In the genomic region with DNA sequence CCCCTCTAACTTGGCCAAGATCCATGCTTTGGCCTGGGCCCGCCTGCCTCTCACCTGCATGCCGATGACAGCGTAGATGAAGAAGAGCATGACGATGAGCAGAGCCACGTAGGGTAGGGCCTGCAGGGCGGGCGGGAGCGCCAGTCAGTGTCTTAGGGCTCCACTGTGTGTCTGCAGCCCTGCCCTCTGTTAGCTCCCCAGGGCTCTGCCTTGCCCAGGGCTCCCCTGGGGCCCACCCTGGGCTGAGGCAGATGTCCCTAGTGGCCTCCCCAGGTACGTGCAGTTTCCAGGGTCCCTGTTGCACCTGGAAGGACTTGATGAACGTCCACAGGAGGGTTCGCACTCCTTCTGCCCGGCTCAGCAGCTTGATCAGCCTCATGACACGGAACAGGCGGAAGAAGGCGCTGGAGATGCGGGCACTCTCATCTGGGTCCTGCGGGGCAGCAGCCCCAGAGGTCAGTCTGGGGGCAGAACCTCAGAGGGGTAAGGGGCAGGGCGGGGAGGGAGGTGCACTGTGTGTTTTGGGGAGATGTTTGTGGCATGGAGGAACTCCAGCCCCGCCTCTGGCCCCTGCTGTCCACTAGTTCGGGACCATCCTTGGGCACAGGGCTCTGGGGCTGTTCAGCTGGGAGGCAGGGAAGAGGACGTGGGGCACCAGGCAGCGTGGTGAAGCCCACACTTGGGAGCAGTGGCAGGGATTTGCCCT, we compare ENCODE assay signal across 2 cellular contexts.
TF ChIP-seq lines count a peak whose summit lies in the region.

No MANE protein-coding gene starts in this region.

TF ChIP-seq in HepG2, 621 proteins besides CTCF, POLR2A, EP300 and RAD21:
- TF ChIP-seq PBX3 (CRISPR knock-in tag; IDR thresholded peaks at IDR 0.05; ENCODE audit: borderline replicate concordance) = no peak
- no peak for TF ChIP-seq HOXA3 (CRISPR knock-in tag; IDR thresholded peaks at IDR 0.05)
- no peak for TF ChIP-seq CENPBD1 (CRISPR knock-in tag; IDR thresholded peaks at IDR 0.05; ENCODE audit: borderline replicate concordance, low read depth)
- no peak for TF ChIP-seq U2AF2 (IDR thresholded peaks at IDR 0.05; ENCODE audit: low read depth, low read length)
- no peak for TF ChIP-seq DBP (CRISPR knock-in tag; IDR thresholded peaks at IDR 0.05; ENCODE audit: not compliant biosample characterization)
- no peak for TF ChIP-seq TFDP2 (CRISPR knock-in tag; IDR thresholded peaks at IDR 0.05)
- no peak for TF ChIP-seq MTF1 (CRISPR knock-in tag; IDR thresholded peaks at IDR 0.05)
- TF ChIP-seq, protein P1, sequence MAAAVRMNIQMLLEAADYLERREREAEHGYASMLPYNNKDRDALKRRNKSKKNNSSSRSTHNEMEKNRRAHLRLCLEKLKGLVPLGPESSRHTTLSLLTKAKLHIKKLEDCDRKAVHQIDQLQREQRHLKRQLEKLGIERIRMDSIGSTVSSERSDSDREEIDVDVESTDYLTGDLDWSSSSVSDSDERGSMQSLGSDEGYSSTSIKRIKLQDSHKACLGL (CRISPR knock-in tag; IDR thresholded peaks at IDR 0.05) = no peak
- TF ChIP-seq ZNF605 (CRISPR knock-in tag; IDR thresholded peaks at IDR 0.05) = no peak
- TF ChIP-seq NFE2L1 (CRISPR knock-in tag; IDR thresholded peaks at IDR 0.05; ENCODE audit: borderline replicate concordance) = no peak
- no peak for TF ChIP-seq CBX2 (IDR thresholded peaks at IDR 0.05; ENCODE audit: low read depth, low read length)
- TF ChIP-seq CBX2 (CRISPR knock-in tag; IDR thresholded peaks at IDR 0.05; ENCODE audit: low read depth) = no peak
- no peak for TF ChIP-seq EZH2 (conservative IDR thresholded peaks at IDR 0.05; ENCODE audit: low read depth, low read length)
- no peak for TF ChIP-seq REL (CRISPR knock-in tag; conservative IDR thresholded peaks at IDR 0.05)
- TF ChIP-seq ZIK1 (CRISPR knock-in tag; IDR thresholded peaks at IDR 0.05; ENCODE audit: borderline replicate concordance, low read depth) = no peak
- no peak for TF ChIP-seq ZNF674 (CRISPR knock-in tag; IDR thresholded peaks at IDR 0.05; ENCODE audit: low read depth)
- no peak for TF ChIP-seq ZNF569 (CRISPR knock-in tag; IDR thresholded peaks at IDR 0.05; ENCODE audit: borderline replicate concordance)
- TF ChIP-seq ZNF629 (CRISPR knock-in tag; conservative IDR thresholded peaks at IDR 0.05) = no peak
- TF ChIP-seq ZKSCAN8 (CRISPR knock-in tag; IDR thresholded peaks at IDR 0.05; ENCODE audit: borderline replicate concordance) = no peak
- TF ChIP-seq ZNF720 (CRISPR knock-in tag; IDR thresholded peaks at IDR 0.05) = no peak
- TF ChIP-seq, protein P2, sequence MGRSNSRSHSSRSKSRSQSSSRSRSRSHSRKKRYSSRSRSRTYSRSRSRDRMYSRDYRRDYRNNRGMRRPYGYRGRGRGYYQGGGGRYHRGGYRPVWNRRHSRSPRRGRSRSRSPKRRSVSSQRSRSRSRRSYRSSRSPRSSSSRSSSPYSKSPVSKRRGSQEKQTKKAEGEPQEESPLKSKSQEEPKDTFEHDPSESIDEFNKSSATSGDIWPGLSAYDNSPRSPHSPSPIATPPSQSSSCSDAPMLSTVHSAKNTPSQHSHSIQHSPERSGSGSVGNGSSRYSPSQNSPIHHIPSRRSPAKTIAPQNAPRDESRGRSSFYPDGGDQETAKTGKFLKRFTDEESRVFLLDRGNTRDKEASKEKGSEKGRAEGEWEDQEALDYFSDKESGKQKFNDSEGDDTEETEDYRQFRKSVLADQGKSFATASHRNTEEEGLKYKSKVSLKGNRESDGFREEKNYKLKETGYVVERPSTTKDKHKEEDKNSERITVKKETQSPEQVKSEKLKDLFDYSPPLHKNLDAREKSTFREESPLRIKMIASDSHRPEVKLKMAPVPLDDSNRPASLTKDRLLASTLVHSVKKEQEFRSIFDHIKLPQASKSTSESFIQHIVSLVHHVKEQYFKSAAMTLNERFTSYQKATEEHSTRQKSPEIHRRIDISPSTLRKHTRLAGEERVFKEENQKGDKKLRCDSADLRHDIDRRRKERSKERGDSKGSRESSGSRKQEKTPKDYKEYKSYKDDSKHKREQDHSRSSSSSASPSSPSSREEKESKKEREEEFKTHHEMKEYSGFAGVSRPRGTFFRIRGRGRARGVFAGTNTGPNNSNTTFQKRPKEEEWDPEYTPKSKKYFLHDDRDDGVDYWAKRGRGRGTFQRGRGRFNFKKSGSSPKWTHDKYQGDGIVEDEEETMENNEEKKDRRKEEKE (IDR thresholded peaks at IDR 0.05) = no peak

TF ChIP-seq in GM12878, 131 proteins besides CTCF, POLR2A, EP300 and RAD21:
- TF ChIP-seq ASH2L (IDR thresholded peaks at IDR 0.05; ENCODE audit: borderline replicate concordance, low read depth) = no peak
- TF ChIP-seq FOS (IDR thresholded peaks at IDR 0.05; ENCODE audit: borderline replicate concordance, extremely low read depth, insufficient read length) = no peak
- TF ChIP-seq CHD2 (IDR thresholded peaks at IDR 0.05; ENCODE audit: borderline replicate concordance, low read depth, low read length) = no peak
- peak; percentile 78 for TF ChIP-seq MEF2B (IDR thresholded peaks at IDR 0.05; ENCODE audit: partially characterized antibody, poor library complexity, severe bottlenecking)
- no peak for TF ChIP-seq MLLT1 (IDR thresholded peaks at IDR 0.05)
